Comparison of ENCODE assay signal across 8 cellular contexts in the genomic region with DNA sequence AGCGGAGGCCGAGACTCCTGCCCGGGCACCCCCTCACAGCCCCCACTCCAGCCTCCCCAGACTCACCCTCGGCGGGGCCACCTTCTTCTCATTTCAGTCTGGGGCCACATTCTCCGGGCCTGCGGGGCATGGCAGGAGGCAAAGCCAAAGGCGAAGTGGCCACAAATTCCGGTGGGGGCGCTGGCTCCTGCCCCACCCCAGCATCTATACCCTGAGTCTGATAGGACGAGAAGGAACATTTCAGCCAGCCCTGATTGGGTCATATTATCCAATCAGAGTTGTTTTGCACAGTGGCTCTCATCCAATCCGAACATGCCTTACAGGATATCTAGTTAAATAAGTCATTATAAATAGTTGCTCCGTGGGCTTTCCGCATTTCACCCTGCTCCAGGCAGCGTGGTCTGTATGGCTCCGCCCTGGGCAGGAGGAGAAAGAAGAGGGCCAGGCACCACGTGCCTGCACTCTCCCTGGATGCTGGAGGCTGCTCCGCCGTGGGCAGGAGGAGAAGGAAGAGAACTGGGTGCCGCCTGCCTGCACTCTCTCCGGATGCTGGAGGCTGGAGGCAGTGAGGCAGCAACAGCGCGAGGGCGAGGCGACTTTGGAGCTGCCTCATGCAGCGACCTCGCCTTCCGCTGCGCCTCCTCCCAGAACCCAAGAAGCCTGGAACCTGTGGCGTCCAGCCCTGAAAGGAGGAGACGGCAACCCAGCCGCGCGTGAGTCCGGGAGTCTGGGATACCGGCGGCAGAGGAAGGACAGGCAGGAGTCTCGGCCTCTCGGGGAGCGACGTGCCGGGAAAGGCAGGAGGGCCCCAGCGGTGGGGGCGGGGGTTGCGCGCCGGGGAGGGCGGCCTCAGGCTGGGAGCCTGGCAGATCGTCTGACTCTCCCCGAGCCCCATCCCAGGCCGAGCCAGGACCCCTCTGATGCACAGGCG.
DNase-seq lines count a peak whose midpoint lies in the region; ATAC-seq and TF ChIP-seq lines count a peak whose summit lies in the region.

No MANE protein-coding gene starts in this region.

- peaks cover 31% of the 10 kb centered on the region for H3K79me2 ChIP-seq in mammary epithelial cell (ENCODE audit: insufficient read depth, low read length)

- TF ChIP-seq CTCF in A673 (conservative IDR thresholded peaks at IDR 0.05; ENCODE audit: low read depth, low read length): 0 out of 2 replicates have a peak, but pooled peaks have one; percentile 8
- peak in 1 of 2 donors; percentile 11 for TF ChIP-seq CTCF in mammary epithelial cell (conservative IDR thresholded peaks at IDR 0.05 in 1 of 2, IDR thresholded peaks at IDR 0.05 in 1 of 2; ENCODE audit: extremely low read depth in 1 of 2, insufficient read depth in 1 of 2, low read depth in 1 of 2, low read length in 2 of 2)
- no peak for TF ChIP-seq CTCF in lung (IDR thresholded peaks at IDR 0.05; ENCODE audit: control extremely low read depth, extremely low read depth)

- peak overlapping the region; percentile 50 for H3K4me3 ChIP-seq in A673 (ENCODE audit: low read depth, low read length, poor library complexity, severe bottlenecking)
- H3K4me3 ChIP-seq in mammary epithelial cell (replicated peaks in 1 of 3; ENCODE audit: insufficient read depth in 1 of 3, low read depth in 2 of 3, low read length in 3 of 3): peak overlapping the region; percentile 72 to 79 (median 75)
- peak overlapping the region; percentile 70 for H3K4me3 ChIP-seq in lung

- POLR2A ChIA-PET in A673 (lab: Charles Lee; ENCODE audit: low non-redundant PET): no interaction called here
- POLR2A ChIA-PET in activated CD4-positive, alpha-beta memory T cell treated with anti-CD3 and anti-CD28 coated beads for 36 hours (lab: Charles Lee): no interaction called here

- no peaks in the 10 kb centered on the region for H3K36me3 Mint-ChIP-seq in activated CD4-positive, alpha-beta memory T cell treated with anti-CD3 and anti-CD28 coated beads for 36 hours

- H3K36me3 ChIP-seq in A673 (ENCODE audit: insufficient read depth, low read length, poor library complexity, severe bottlenecking): no peaks in the 10 kb centered on the region
- no peaks in the 10 kb centered on the region for H3K36me3 ChIP-seq in mammary epithelial cell (ENCODE audit: insufficient read depth, low read length)
- no peaks in the 10 kb centered on the region for H3K36me3 ChIP-seq in lung (ENCODE audit: control insufficient read depth in 2 of 2, insufficient read depth in 2 of 2, low read length in 2 of 2)

- H3K9me3 Mint-ChIP-seq in activated CD4-positive, alpha-beta memory T cell treated with anti-CD3 and anti-CD28 coated beads for 36 hours: no peaks in the 10 kb centered on the region

- DNase-seq in A673 (ENCODE audit: low spot score) (peak; percentile 64), HS-5 (ENCODE audit: low read depth) (peak; percentile 43), mammary epithelial cell (peak; percentile 49), lung (ENCODE audit: low spot score) (no peak), DMS153 (lab: John Stamatoyannopoulos, UW) (no peak), cortex of kidney (lab: John Stamatoyannopoulos, UW) (no peak)
- no peak for DNase-seq in activated CD4-positive, alpha-beta memory T cell treated with anti-CD3 and anti-CD28 coated beads for 36 hours

- H3K27ac Mint-ChIP-seq in activated CD4-positive, alpha-beta memory T cell treated with anti-CD3 and anti-CD28 coated beads for 36 hours: no peak overlapping the region

- H3K4me2 ChIP-seq in mammary epithelial cell (ENCODE audit: insufficient read depth, low read depth, low read length): peak overlapping the region; percentile 87

- H3K27me3 ChIP-seq in A673 (replicated peaks; ENCODE audit: insufficient read depth, low read depth, low read length, poor library complexity): no peaks in the 10 kb centered on the region
- H3K27me3 ChIP-seq in mammary epithelial cell (ENCODE audit: insufficient read depth, low read length): no peaks in the 10 kb centered on the region
- H3K27me3 ChIP-seq in lung (ENCODE audit: control insufficient read depth, insufficient read depth): no peaks in the 10 kb centered on the region

- peaks cover 3% of the 10 kb centered on the region for H3K4me1 Mint-ChIP-seq in activated CD4-positive, alpha-beta memory T cell treated with anti-CD3 and anti-CD28 coated beads for 36 hours (ENCODE audit: low read depth)

- no peaks in the 10 kb centered on the region for H4K20me1 ChIP-seq in mammary epithelial cell (ENCODE audit: insufficient read depth, low read length)

- no peak overlapping the region for H3K27ac ChIP-seq in A673 (ENCODE audit: low read depth, low read length, poor library complexity, severe bottlenecking)
- peak overlapping the region; percentile 36 for H3K27ac ChIP-seq in mammary epithelial cell (ENCODE audit: insufficient read depth, low read depth, low read length)
- peak overlapping the region in 1 of 2 donors; percentile 77 for H3K27ac ChIP-seq in lung (ENCODE audit: low read depth in 1 of 2, low read length in 1 of 2)

- dilution Hi-C loops in mammary epithelial cell (cut with HindIII; ENCODE audit: low sequenced_read_pairs): no loop called here

- in situ Hi-C loops in mammary epithelial cell (cut with MboI; ENCODE audit: low sequenced_read_pairs in 2 of 2): no loop called here

- peak overlapping the region; percentile 63 for H3K9ac ChIP-seq in mammary epithelial cell (ENCODE audit: insufficient read depth, low read length)

- intact Hi-C loops in A673 (cut with micrococcal nuclease; ENCODE audit: unreplicated experiment) (no loop called here), mammary epithelial cell (cut with micrococcal nuclease) (no loop called here)
- intact Hi-C loops in activated CD4-positive, alpha-beta memory T cell treated with anti-CD3 and anti-CD28 coated beads for 36 hours (cut with micrococcal nuclease): no loop called here

- H3K9me3 ChIP-seq in A673 (ENCODE audit: low read depth, low read length, poor library complexity, severe bottlenecking) (no peaks in the 10 kb centered on the region), mammary epithelial cell (replicated peaks; ENCODE audit: insufficient read depth, low read length) (peaks cover 3% of the 10 kb centered on the region), lung (ENCODE audit: control insufficient read depth in 2 of 2, insufficient read depth in 1 of 2, low read length in 1 of 2) (peaks cover 0 to 4% of the 10 kb centered on the region in 2 donors)

- peak overlapping the region; percentile 93 for H2AFZ ChIP-seq in mammary epithelial cell (ENCODE audit: low read depth, low read length)

- ATAC-seq in lung (ENCODE audit: insufficient read depth, low FRiP score) (peak; percentile 27), HG03108 (IDR thresholded peaks at IDR 0.05; ENCODE audit: unreplicated experiment) (no peak)

- CTCF ChIA-PET in A673 (lab: Charles Lee): no interaction called here
- CTCF ChIA-PET in mammary epithelial cell (lab: Charles Lee; ENCODE audit: low non-redundant PET): no interaction called here
- CTCF ChIA-PET in activated CD4-positive, alpha-beta memory T cell treated with anti-CD3 and anti-CD28 coated beads for 36 hours (lab: Charles Lee): no interaction called here

- H3K27me3 Mint-ChIP-seq in activated CD4-positive, alpha-beta memory T cell treated with anti-CD3 and anti-CD28 coated beads for 36 hours: peaks cover 34% of the 10 kb centered on the region

- no peaks in the 10 kb centered on the region for H3K4me1 ChIP-seq in A673 (ENCODE audit: insufficient read depth, low read length, poor library complexity, severe bottlenecking)
- H3K4me1 ChIP-seq in mammary epithelial cell (ENCODE audit: insufficient read depth, low read length): no peaks in the 10 kb centered on the region
- H3K4me1 ChIP-seq in lung (ENCODE audit: control insufficient read depth in 2 of 2, insufficient read depth in 2 of 2, low read length in 2 of 2): peaks cover 0 to 10% of the 10 kb centered on the region in 2 donors

- BruUV-seq in A673 (replicated peaks; lab: Mats Ljungman, UMichigan) (no TSS peak), mammary epithelial cell (replicated peaks; lab: Mats Ljungman, UMichigan) (no TSS peak)

- 32% methylated on average over 18 of the region's 52 CpGs for WGBS in mammary epithelial cell (ENCODE audit: low coverage, missing lambda C conversion rate)
- 25 to 30% methylated on average over 45 to 52 of the region's 52 CpGs for WGBS in lung, 2 donors

- no peak overlapping the region for H3K4me3 Mint-ChIP-seq in activated CD4-positive, alpha-beta memory T cell treated with anti-CD3 and anti-CD28 coated beads for 36 hours

Comparison
In these comparisons a context has a peak if more than half of its experiments do, and no peak if none do; other contexts are left out.
1. DNase-seq: peak in A673 (single experiment), HS-5 (single experiment) and mammary epithelial cell (single experiment); none in lung (single experiment), DMS153 (single experiment), cortex of kidney (single experiment) and activated CD4-positive, alpha-beta memory T cell treated with anti-CD3 and anti-CD28 coated beads for 36 hours (single experiment).
2. Peak in every context shown above with its lines, with median percentiles within 50 percentile points of each other: H3K4me3 ChIP-seq.